Comparison of ENCODE assay signal across 7 cellular contexts in genomic region chr10:90740265-90740664, GRCh38.
"Had no signal": no experiment of that assay in that cellular context is flagged by ENCODE, and none has a peak within 500 bp of the region (broad histone marks: within the 10 kb centered on the region; RNA-seq: fewer than 3 reads in every experiment).

No MANE protein-coding gene starts in this region.

- H3K27ac ChIP-seq: HL-60 had no signal

- H3K36me3 Mint-ChIP-seq: IgD-negative memory B cell had no signal

- DNase-seq: H9, HCEC 1CT, KBM-7 had no signal

- H3K27me3 Mint-ChIP-seq: IgD-negative memory B cell had no signal

- H3K9me3 Mint-ChIP-seq: GM23338, H9, IgD-negative memory B cell had no signal

- H3K27ac Mint-ChIP-seq: GM23338, H9, IgD-negative memory B cell had no signal

- H3K4me3 Mint-ChIP-seq: GM23338, H9, IgD-negative memory B cell had no signal

- H3K4me1 Mint-ChIP-seq: H9, IgD-negative memory B cell had no signal

- ATAC-seq: GM23338, HepG2 had no signal

- H3K4me3 ChIP-seq: GM23338 had no signal
